In genomic region chr5:43553381-43553780, GRCh38 we compare ENCODE assay signal across 1 cellular context.
TF ChIP-seq lines count a peak whose summit lies in the region.

No MANE protein-coding gene starts in this region.

TF ChIP-seq in HepG2, 621 proteins besides CTCF, POLR2A, EP300 and RAD21:
- no peak for TF ChIP-seq ZNF749 (CRISPR knock-in tag; IDR thresholded peaks at IDR 0.05; ENCODE audit: borderline replicate concordance)
- TF ChIP-seq ZNF770 (CRISPR knock-in tag; IDR thresholded peaks at IDR 0.05), result no peak
- TF ChIP-seq ZNF746 (CRISPR knock-in tag; IDR thresholded peaks at IDR 0.05), result no peak
- no peak for TF ChIP-seq IRF1 (CRISPR knock-in tag; IDR thresholded peaks at IDR 0.05; ENCODE audit: low read depth)
- TF ChIP-seq ZNF367 (CRISPR knock-in tag; IDR thresholded peaks at IDR 0.05; ENCODE audit: borderline replicate concordance), result no peak
- TF ChIP-seq FOXA1 (IDR thresholded peaks at IDR 0.05), result no peak
- TF ChIP-seq FOXA1 (CRISPR knock-in tag; IDR thresholded peaks at IDR 0.05), result no peak
- TF ChIP-seq NBN (conservative IDR thresholded peaks at IDR 0.05), result no peak
- no peak for TF ChIP-seq ARNT (IDR thresholded peaks at IDR 0.05)
- TF ChIP-seq MEIS2 (CRISPR knock-in tag; IDR thresholded peaks at IDR 0.05), result no peak
- no peak for TF ChIP-seq PHB2 (IDR thresholded peaks at IDR 0.05; ENCODE audit: partially characterized antibody)
- no peak for TF ChIP-seq STAG1 (CRISPR knock-in tag; IDR thresholded peaks at IDR 0.05)
- TF ChIP-seq RFX5 (IDR thresholded peaks at IDR 0.05; ENCODE audit: low read depth, low read length), result no peak
- TF ChIP-seq POLR2AphosphoS2 (IDR thresholded peaks at IDR 0.05; ENCODE audit: low read depth, low read length), result no peak
- TF ChIP-seq SPEN (CRISPR knock-in tag; IDR thresholded peaks at IDR 0.05; ENCODE audit: low read depth), result no peak
- TF ChIP-seq SMAD1 (CRISPR knock-in tag; IDR thresholded peaks at IDR 0.05; ENCODE audit: borderline replicate concordance, low read depth), result no peak
- TF ChIP-seq ZBTB1 (CRISPR knock-in tag; IDR thresholded peaks at IDR 0.05; ENCODE audit: borderline replicate concordance), result no peak
- no peak for TF ChIP-seq MYC (CRISPR knock-in tag; IDR thresholded peaks at IDR 0.05; ENCODE audit: borderline replicate concordance)
- no peak for TF ChIP-seq SSRP1 (CRISPR knock-in tag; IDR thresholded peaks at IDR 0.05)
- no peak for TF ChIP-seq ZNF205 (CRISPR knock-in tag; IDR thresholded peaks at IDR 0.05)
